Comparison of ENCODE assay signal across 16 cellular contexts in the genomic region with DNA sequence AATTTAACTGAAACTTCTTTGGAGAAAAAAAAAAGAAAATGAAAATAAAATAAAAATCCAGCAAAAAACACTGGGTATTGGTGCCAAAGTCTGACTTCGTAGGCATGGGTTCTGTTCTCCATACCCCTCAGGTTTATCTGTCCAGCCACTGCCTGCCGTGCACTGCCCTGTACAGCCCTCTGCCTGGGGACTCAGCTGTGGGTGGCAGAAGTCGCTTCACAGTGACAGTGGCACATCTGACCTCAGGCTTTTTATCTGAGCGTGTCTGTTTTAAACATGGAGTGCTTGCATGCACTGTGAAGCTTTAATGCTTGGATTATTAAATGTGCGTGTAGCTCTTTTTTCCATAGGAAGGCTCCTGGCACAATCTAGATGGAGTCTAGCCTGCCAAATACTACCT.
A peak's percentile ranks its signal among the peaks of the same experiment; 100 is the strongest.
DNase-seq lines count a peak whose midpoint lies in the region; ATAC-seq and TF ChIP-seq lines count a peak whose summit lies in the region.
"Had no signal": no experiment of that assay in that cellular context is flagged by ENCODE, and none has a peak within 500 bp of the region (broad histone marks: within the 10 kb centered on the region; RNA-seq: fewer than 3 reads in every experiment).

No MANE protein-coding gene starts in this region.

- H3K79me2 ChIP-seq in GM23338 (replicated peaks; ENCODE audit: insufficient read depth) = peaks cover 54% of the 10 kb centered on the region

- no peaks in the 10 kb centered on the region for H3K9me2 ChIP-seq in GM23338 (ENCODE audit: insufficient read depth)

- no peak for DNase-seq in GM23338 (ENCODE audit: low spot score)
- no peak for DNase-seq in SJSA1 (ENCODE audit: low read depth in 1 of 2, low spot score in 2 of 2)
- DNase-seq in glutamatergic neuron = peak; percentile 25
- no peak for DNase-seq in neural crest cell (ENCODE audit: low read depth, low spot score)
- no peak for DNase-seq in NCI-H446 treated with DMSO at 0.1 percent for 48 hours (lab: John Stamatoyannopoulos, UW)
- no peak for DNase-seq in DMS79 (lab: John Stamatoyannopoulos, UW)
- no peak for DNase-seq in activated CD4-positive, CD25-positive, alpha-beta regulatory T cell treated with anti-CD3 and anti-CD28 coated beads, Interleukin-2, amount 50 U/mL, for 72 hours
- DNase-seq in SIG-M5 (lab: John Stamatoyannopoulos, UW) = no peak
- DNase-seq: activated CD4-positive, alpha-beta T cell treated with anti-CD3 and anti-CD28 coated beads, Interleukin-2, amount 10 ng/mL, durations not matched to agents 24 days and 14 days; HCEC 1CT; NCI-H1436 treated with DMSO at 0.1 percent for 48 hours; stimulated activated CD4-positive, alpha-beta T cell treated with anti-CD3 and anti-CD28 coated beads, Interleukin-1b, Interleukin-23, amount 100 ng/mL, for 48 hours had no signal

- no peaks in the 10 kb centered on the region for H3F3A ChIP-seq in GM23338 (replicated peaks; ENCODE audit: low read depth)

- H3K4me1 Mint-ChIP-seq in GM23338 (peaks cover 56% of the 10 kb centered on the region), glutamatergic neuron (ENCODE audit: low read depth, unreplicated experiment) (peaks cover 46% of the 10 kb centered on the region), neural crest cell (peaks cover 66% of the 10 kb centered on the region)

- no peaks in the 10 kb centered on the region for H4K20me1 ChIP-seq in GM23338 (replicated peaks; ENCODE audit: insufficient read depth)

- H3K4me3 Mint-ChIP-seq in GM23338 (peak overlapping the region; percentile 49; the same call in 2 of the 3 replicates), glutamatergic neuron (ENCODE audit: unreplicated experiment) (peak overlapping the region; percentile 70), neural crest cell (peak overlapping the region; percentile 70)

- H3K27ac ChIP-seq in GM23338 (ENCODE audit: low read depth) (no peak overlapping the region), SJSA1 (peak overlapping the region; percentile 28)
- H3K27ac ChIP-seq: ascending aorta, BLaER1, prostate gland had no signal

- ATAC-seq in GM23338 = no peak

- H3K9me3 Mint-ChIP-seq in GM23338 (no peaks in the 10 kb centered on the region), glutamatergic neuron (ENCODE audit: unreplicated experiment) (peaks cover 6% of the 10 kb centered on the region), neural crest cell (no peaks in the 10 kb centered on the region)
- H3K9me3 Mint-ChIP-seq: activated CD4-positive, alpha-beta T cell treated with anti-CD3 and anti-CD28 coated beads, Interleukin-2, amount 10 ng/mL, durations not matched to agents 24 days and 14 days; activated T-helper 2 cell treated with anti-CD3 and anti-CD28 coated beads, Interferon-gamma antibody, Interleukin-2, Interleukin-4, amounts not matched to agents 10 μg/mL and 5 μg/mL and 100 μg/mL, durations not matched to agents 14 hours and 24 hours and 36 hours had no signal

- no peak overlapping the region for H3K27ac Mint-ChIP-seq in GM23338
- peak overlapping the region; percentile 88 for H3K27ac Mint-ChIP-seq in glutamatergic neuron (ENCODE audit: unreplicated experiment)
- peak overlapping the region; percentile 30 for H3K27ac Mint-ChIP-seq in neural crest cell (ENCODE audit: unreplicated experiment)
- H3K27ac Mint-ChIP-seq: activated CD4-positive, alpha-beta T cell treated with anti-CD3 and anti-CD28 coated beads, Interleukin-2, amount 10 ng/mL, durations not matched to agents 24 days and 14 days had no signal

- H3K36me3 Mint-ChIP-seq in GM23338 (ENCODE audit: low read depth) (no peaks in the 10 kb centered on the region), glutamatergic neuron (ENCODE audit: unreplicated experiment) (no peaks in the 10 kb centered on the region), neural crest cell (ENCODE audit: low read depth) (no peaks in the 10 kb centered on the region)

- H3K36me3 ChIP-seq in GM23338 (ENCODE audit: insufficient read depth) (no peaks in the 10 kb centered on the region), SJSA1 (no peaks in the 10 kb centered on the region)
- H3K36me3 ChIP-seq: ascending aorta, prostate gland had no signal

- no peak overlapping the region for H2AFZ ChIP-seq in GM23338

- H3K4me1 ChIP-seq in GM23338 (ENCODE audit: insufficient read depth) (peaks cover 81% of the 10 kb centered on the region), SJSA1 (replicated peaks) (peaks cover 64% of the 10 kb centered on the region)
- H3K4me1 ChIP-seq: prostate gland had no signal

- H3K4me3 ChIP-seq in GM23338 (peak overlapping the region; percentile 35), SJSA1 (no peak overlapping the region)
- H3K4me3 ChIP-seq: ascending aorta, BLaER1, prostate gland had no signal

- H3K4me2 ChIP-seq in GM23338 = peak overlapping the region; percentile 65
- H3K4me2 ChIP-seq: BLaER1 had no signal

- TF ChIP-seq CTCF in GM23338 (conservative IDR thresholded peaks at IDR 0.05; ENCODE audit: low read depth in 2 of 2) (no peak), glutamatergic neuron (IDR thresholded peaks at IDR 0.05; ENCODE audit: partially characterized antibody, unreplicated experiment) (no peak), neural crest cell (conservative IDR thresholded peaks at IDR 0.05) (no peak)

- H3K9me3 ChIP-seq in SJSA1 (replicated peaks) = no peaks in the 10 kb centered on the region
- H3K9me3 ChIP-seq: ascending aorta, BLaER1, prostate gland had no signal

- H3K27me3 ChIP-seq in GM23338 (ENCODE audit: insufficient read depth) = peaks cover 13% of the 10 kb centered on the region; the same call in 1 of the 2 replicates
- H3K27me3 ChIP-seq in SJSA1 (replicated peaks) = no peaks in the 10 kb centered on the region
- H3K27me3 ChIP-seq: ascending aorta, BLaER1 had no signal

- H3K27me3 Mint-ChIP-seq in GM23338 (ENCODE audit: insufficient read depth, low read depth, poor library complexity) (peaks cover 4% of the 10 kb centered on the region), glutamatergic neuron (ENCODE audit: unreplicated experiment) (peaks cover 10% of the 10 kb centered on the region), neural crest cell (ENCODE audit: low read depth) (no peaks in the 10 kb centered on the region)
- H3K27me3 Mint-ChIP-seq: activated CD4-positive, alpha-beta T cell treated with anti-CD3 and anti-CD28 coated beads, Interleukin-2, amount 10 ng/mL, durations not matched to agents 24 days and 14 days had no signal

TF ChIP-seq in GM23338, 12 proteins besides CTCF, POLR2A, EP300 and RAD21 (continues in another document):
- TF ChIP-seq, protein P1, sequence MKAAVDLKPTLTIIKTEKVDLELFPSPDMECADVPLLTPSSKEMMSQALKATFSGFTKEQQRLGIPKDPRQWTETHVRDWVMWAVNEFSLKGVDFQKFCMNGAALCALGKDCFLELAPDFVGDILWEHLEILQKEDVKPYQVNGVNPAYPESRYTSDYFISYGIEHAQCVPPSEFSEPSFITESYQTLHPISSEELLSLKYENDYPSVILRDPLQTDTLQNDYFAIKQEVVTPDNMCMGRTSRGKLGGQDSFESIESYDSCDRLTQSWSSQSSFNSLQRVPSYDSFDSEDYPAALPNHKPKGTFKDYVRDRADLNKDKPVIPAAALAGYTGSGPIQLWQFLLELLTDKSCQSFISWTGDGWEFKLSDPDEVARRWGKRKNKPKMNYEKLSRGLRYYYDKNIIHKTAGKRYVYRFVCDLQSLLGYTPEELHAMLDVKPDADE (IDR thresholded peaks at IDR 0.05) = no peak
- TF ChIP-seq EZH2 (IDR thresholded peaks at IDR 0.05; ENCODE audit: low read depth, unreplicated experiment) (no peak), ZNF331 (CRISPR knock-in tag; IDR thresholded peaks at IDR 0.05; ENCODE audit: low read depth) (no peak), NANOG (IDR thresholded peaks at IDR 0.05; ENCODE audit: borderline replicate concordance) (no peak), JUNB (IDR thresholded peaks at IDR 0.05; ENCODE audit: unreplicated experiment) (no peak), ZNF114 (CRISPR knock-in tag; IDR thresholded peaks at IDR 0.05) (no peak)
- TF ChIP-seq, protein P2, sequence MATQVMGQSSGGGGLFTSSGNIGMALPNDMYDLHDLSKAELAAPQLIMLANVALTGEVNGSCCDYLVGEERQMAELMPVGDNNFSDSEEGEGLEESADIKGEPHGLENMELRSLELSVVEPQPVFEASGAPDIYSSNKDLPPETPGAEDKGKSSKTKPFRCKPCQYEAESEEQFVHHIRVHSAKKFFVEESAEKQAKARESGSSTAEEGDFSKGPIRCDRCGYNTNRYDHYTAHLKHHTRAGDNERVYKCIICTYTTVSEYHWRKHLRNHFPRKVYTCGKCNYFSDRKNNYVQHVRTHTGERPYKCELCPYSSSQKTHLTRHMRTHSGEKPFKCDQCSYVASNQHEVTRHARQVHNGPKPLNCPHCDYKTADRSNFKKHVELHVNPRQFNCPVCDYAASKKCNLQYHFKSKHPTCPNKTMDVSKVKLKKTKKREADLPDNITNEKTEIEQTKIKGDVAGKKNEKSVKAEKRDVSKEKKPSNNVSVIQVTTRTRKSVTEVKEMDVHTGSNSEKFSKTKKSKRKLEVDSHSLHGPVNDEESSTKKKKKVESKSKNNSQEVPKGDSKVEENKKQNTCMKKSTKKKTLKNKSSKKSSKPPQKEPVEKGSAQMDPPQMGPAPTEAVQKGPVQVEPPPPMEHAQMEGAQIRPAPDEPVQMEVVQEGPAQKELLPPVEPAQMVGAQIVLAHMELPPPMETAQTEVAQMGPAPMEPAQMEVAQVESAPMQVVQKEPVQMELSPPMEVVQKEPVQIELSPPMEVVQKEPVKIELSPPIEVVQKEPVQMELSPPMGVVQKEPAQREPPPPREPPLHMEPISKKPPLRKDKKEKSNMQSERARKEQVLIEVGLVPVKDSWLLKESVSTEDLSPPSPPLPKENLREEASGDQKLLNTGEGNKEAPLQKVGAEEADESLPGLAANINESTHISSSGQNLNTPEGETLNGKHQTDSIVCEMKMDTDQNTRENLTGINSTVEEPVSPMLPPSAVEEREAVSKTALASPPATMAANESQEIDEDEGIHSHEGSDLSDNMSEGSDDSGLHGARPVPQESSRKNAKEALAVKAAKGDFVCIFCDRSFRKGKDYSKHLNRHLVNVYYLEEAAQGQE (IDR thresholded peaks at IDR 0.05; ENCODE audit: unreplicated experiment) = no peak
